In genomic region chr7:72963056-72963455, GRCh38 we compare ENCODE assay signal across 2 cellular contexts. TPM values are rescaled to one million over a fixed set of nuclear protein-coding genes. Genes with fewer than 3 reads are reported as not detected.
"Had no signal": no experiment of that assay in that cellular context is flagged by ENCODE, and none has a peak within 500 bp of the region (broad histone marks: within the 10 kb centered on the region; RNA-seq: fewer than 3 reads in every experiment).

No MANE protein-coding gene starts in this region.

RNA-seq across cellular contexts. Expression of gene TRIM74, which starts 6.2 kb away (rescaled TPM):
- total RNA-seq: LHCN-M2, M059J had no signal
